7 cellular contexts compared by ENCODE assay signal in the genomic region with DNA sequence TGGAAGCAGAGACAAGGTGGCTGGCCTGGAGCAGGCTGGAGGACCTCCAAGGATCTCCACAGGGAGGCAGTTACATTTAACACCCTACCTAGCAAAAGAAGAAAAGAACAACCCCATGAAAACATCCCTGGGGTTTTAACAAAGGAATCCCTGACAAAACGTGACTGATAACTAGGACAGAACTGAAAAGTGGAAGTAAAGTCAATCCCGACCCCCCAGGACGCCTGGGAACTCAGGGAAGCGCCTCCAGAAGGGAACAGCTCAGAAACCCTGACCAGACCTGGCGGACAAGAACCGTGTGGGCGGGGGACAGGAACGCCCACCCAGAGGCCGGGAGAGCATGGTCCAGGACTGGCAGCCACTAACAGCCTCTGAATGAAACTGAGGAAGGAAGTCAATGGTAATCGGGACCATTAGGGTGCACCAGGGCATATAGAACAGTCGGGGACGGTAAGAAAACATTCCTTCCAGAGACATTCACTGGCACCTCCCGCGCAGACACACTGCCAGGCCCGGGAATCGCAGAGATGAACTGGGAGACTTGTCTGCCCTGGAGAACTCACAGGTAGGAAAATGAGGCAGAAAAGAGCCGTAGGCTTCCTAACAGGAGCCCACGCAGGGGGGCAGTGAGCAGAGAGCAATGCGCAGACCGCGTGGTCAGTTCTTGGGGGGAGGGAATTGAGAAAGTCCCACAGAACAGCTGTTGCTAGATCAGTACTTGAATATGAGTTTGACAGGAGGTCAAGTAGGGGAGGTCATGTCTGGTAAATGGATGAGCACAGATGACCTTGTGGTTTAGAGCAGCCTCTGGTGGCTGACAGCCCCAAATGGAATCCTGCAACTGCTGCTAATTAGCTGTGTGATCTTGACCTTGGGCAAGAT. TPM values are rescaled to one million over a fixed set of nuclear protein-coding genes. Genes with fewer than 3 reads are reported as not detected.
A peak's percentile ranks its signal among the peaks of the same experiment; 100 is the strongest.
DNase-seq lines count a peak whose midpoint lies in the region; ATAC-seq, FAIRE-seq and TF ChIP-seq lines count a peak whose summit lies in the region.

No MANE protein-coding gene starts in this region.

- FAIRE-seq in RCC 7860 (lab: Jason Lieb, UNC): no peak

- H3K36me3 ChIP-seq in ES-I3 (ENCODE audit: insufficient read depth, low read length) (no peaks in the 10 kb centered on the region), skeletal muscle satellite cell (ENCODE audit: insufficient read depth, low read length) (no peaks in the 10 kb centered on the region)

- H3K4me3 ChIP-seq in cardiac fibroblast (replicated peaks in 1 of 2; ENCODE audit: low read depth in 2 of 2, low read length in 2 of 2) (peak overlapping the region in 1 of 2 donors; percentile 67), skeletal muscle satellite cell (ENCODE audit: low read length) (peak overlapping the region; percentile 72)

- H3K27me3 ChIP-seq in skeletal muscle satellite cell (ENCODE audit: control insufficient read depth, insufficient read depth, low read length): peaks cover 9% of the 10 kb centered on the region

- peak; percentile 71 for ATAC-seq in GM21447 (IDR thresholded peaks at IDR 0.05; ENCODE audit: unreplicated experiment)

- H3K4me2 ChIP-seq in skeletal muscle satellite cell (ENCODE audit: low read length): peak overlapping the region; percentile 74

- TF ChIP-seq CTCF in cardiac fibroblast (IDR thresholded peaks at IDR 0.05; ENCODE audit: low read depth, low read length): peak; percentile 73

- DNase-seq in HuH-7 (ENCODE audit: low spot score) (peak; percentile 72), RCC 7860 (ENCODE audit: low spot score) (peak; percentile 51), cardiac fibroblast (ENCODE audit: low read depth in 2 of 2) (peak; percentile 73 to 76), inferior parietal cortex (ENCODE audit: extremely low spot score) (peak; percentile 77)

- H3K9ac ChIP-seq in ES-I3 (ENCODE audit: low read depth, low read length) (peak overlapping the region; percentile 73; the same call in 1 of the 2 replicates), skeletal muscle satellite cell (ENCODE audit: low read depth, low read length) (peak overlapping the region; percentile 76)

- H3K4me1 ChIP-seq in ES-I3 (ENCODE audit: insufficient read depth, low read length) (peaks cover 18% of the 10 kb centered on the region), skeletal muscle satellite cell (ENCODE audit: control insufficient read depth, insufficient read depth, low read length) (peaks cover 31% of the 10 kb centered on the region)

- H3K9me3 ChIP-seq in ES-I3 (ENCODE audit: control insufficient read depth, insufficient read depth, low read length) (no peaks in the 10 kb centered on the region), skeletal muscle satellite cell (replicated peaks; ENCODE audit: low read length) (no peaks in the 10 kb centered on the region)

RNA-seq across cellular contexts. Expression of gene TBC1D8, which starts 1.3 kb away (rescaled TPM):
- 27.9 and 28.2 TPM in 2 replicates for total RNA-seq in skeletal muscle satellite cell (2012; rRNA removed)
